Comparison of ENCODE assay signal across 1 cellular context in the genomic region with DNA sequence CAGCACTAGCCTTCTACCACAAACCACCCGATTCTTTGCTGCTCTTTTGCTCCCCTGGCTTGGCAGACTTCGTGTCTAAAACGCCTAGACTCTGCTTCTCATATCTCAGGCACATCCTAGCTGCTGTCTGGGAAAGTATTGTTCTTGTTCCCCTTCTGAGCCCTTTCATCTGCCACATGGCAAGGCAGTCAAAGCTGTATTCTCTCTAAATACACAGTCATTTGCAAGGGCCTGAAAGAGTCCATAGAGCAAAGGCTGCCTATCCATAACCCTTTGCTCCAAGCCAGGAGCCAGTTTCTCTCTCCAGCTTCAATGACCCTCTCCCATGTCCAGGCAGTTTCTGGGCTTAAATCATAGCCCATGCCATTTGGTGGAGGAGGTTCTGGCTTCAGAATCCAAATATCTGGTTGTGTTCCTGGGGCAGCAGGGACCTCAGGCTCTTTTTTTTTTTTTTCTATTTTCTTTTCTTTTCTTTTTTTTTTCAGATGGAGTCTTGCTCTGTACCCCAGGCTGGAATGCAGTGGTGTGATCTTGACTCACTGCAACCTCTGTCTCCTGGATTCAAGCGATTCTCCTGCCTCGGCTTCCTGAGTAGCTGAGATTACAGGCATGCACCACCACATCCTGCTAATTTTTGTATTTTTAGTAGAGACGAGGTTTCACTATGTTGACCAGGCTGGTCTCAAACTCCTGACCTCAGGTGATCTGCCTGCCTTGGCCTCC.
TF ChIP-seq lines count a peak whose summit lies in the region.

No MANE protein-coding gene starts in this region.

TF ChIP-seq in HepG2, 621 proteins besides CTCF, POLR2A, EP300 and RAD21 (continues in another document):
- TF ChIP-seq KLF15 (CRISPR knock-in tag; IDR thresholded peaks at IDR 0.05; ENCODE audit: borderline replicate concordance) (no peak), HIVEP1 (CRISPR knock-in tag; IDR thresholded peaks at IDR 0.05) (no peak), ZNF788 (CRISPR knock-in tag; IDR thresholded peaks at IDR 0.05; ENCODE audit: borderline replicate concordance) (no peak), PRMT3 (CRISPR knock-in tag; IDR thresholded peaks at IDR 0.05; ENCODE audit: borderline replicate concordance, low read depth) (no peak), U2AF1 (optimal IDR thresholded peaks at IDR 0.05; ENCODE audit: low read depth, low read length) (no peak), HMGA1 (CRISPR knock-in tag; conservative IDR thresholded peaks at IDR 0.05) (no peak), ZFX (CRISPR knock-in tag; IDR thresholded peaks at IDR 0.05; ENCODE audit: low read depth) (peak; percentile 45; the same call in 1 of the 2 replicates), CCDC6 (CRISPR knock-in tag; IDR thresholded peaks at IDR 0.05) (no peak), SP1 (IDR thresholded peaks at IDR 0.05) (no peak), SP1 (CRISPR knock-in tag; IDR thresholded peaks at IDR 0.05) (0 out of 2 replicates have a peak, but pooled peaks have one; percentile 20), NR2C2 (CRISPR knock-in tag; IDR thresholded peaks at IDR 0.05; ENCODE audit: borderline replicate concordance) (no peak), ERF (CRISPR knock-in tag; IDR thresholded peaks at IDR 0.05) (no peak), ZNF333 (CRISPR knock-in tag; IDR thresholded peaks at IDR 0.05; ENCODE audit: borderline replicate concordance) (no peak), TBL1XR1 (IDR thresholded peaks at IDR 0.05; ENCODE audit: borderline replicate concordance, low read length, partially characterized antibody) (no peak), ZNF496 (CRISPR knock-in tag; IDR thresholded peaks at IDR 0.05; ENCODE audit: insufficient replicate concordance) (no peak), DMAP1 (CRISPR knock-in tag; IDR thresholded peaks at IDR 0.05) (peak; percentile 63; the same call in 1 of the 2 replicates), ZFP36 (IDR thresholded peaks at IDR 0.05; ENCODE audit: borderline replicate concordance, low read depth, low read length, partially characterized antibody) (no peak), PHF8 (CRISPR knock-in tag; IDR thresholded peaks at IDR 0.05) (0 out of 2 replicates have a peak, but pooled peaks have one; percentile 29), POLR2AphosphoS5 (IDR thresholded peaks at IDR 0.05; ENCODE audit: low read depth, low read length) (no peak), CHD4 (IDR thresholded peaks at IDR 0.05; ENCODE audit: borderline replicate concordance, low read length) (no peak), ZNF883 (CRISPR knock-in tag; IDR thresholded peaks at IDR 0.05; ENCODE audit: not compliant biosample characterization) (no peak), NFIB (CRISPR knock-in tag; IDR thresholded peaks at IDR 0.05; ENCODE audit: borderline replicate concordance) (no peak), POGZ (CRISPR knock-in tag; IDR thresholded peaks at IDR 0.05) (no peak), ZNF317 (CRISPR knock-in tag; IDR thresholded peaks at IDR 0.05) (no peak), ZFAT (CRISPR knock-in tag; conservative IDR thresholded peaks at IDR 0.05) (no peak), ZNF841 (CRISPR knock-in tag; IDR thresholded peaks at IDR 0.05; ENCODE audit: borderline replicate concordance) (no peak)
- TF ChIP-seq, protein P1, sequence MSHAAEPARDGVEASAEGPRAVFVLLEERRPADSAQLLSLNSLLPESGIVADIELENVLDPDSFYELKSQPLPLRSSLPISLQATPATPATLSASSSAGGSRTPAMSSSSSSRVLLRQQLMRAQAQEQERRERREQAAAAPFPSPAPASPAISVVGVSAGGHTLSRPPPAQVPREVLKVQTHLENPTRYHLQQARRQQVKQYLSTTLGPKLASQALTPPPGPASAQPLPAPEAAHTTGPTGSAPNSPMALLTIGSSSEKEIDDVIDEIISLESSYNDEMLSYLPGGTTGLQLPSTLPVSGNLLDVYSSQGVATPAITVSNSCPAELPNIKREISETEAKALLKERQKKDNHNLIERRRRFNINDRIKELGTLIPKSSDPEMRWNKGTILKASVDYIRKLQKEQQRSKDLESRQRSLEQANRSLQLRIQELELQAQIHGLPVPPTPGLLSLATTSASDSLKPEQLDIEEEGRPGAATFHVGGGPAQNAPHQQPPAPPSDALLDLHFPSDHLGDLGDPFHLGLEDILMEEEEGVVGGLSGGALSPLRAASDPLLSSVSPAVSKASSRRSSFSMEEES (CRISPR knock-in tag; IDR thresholded peaks at IDR 0.05): no peak
- TF ChIP-seq, protein P2, sequence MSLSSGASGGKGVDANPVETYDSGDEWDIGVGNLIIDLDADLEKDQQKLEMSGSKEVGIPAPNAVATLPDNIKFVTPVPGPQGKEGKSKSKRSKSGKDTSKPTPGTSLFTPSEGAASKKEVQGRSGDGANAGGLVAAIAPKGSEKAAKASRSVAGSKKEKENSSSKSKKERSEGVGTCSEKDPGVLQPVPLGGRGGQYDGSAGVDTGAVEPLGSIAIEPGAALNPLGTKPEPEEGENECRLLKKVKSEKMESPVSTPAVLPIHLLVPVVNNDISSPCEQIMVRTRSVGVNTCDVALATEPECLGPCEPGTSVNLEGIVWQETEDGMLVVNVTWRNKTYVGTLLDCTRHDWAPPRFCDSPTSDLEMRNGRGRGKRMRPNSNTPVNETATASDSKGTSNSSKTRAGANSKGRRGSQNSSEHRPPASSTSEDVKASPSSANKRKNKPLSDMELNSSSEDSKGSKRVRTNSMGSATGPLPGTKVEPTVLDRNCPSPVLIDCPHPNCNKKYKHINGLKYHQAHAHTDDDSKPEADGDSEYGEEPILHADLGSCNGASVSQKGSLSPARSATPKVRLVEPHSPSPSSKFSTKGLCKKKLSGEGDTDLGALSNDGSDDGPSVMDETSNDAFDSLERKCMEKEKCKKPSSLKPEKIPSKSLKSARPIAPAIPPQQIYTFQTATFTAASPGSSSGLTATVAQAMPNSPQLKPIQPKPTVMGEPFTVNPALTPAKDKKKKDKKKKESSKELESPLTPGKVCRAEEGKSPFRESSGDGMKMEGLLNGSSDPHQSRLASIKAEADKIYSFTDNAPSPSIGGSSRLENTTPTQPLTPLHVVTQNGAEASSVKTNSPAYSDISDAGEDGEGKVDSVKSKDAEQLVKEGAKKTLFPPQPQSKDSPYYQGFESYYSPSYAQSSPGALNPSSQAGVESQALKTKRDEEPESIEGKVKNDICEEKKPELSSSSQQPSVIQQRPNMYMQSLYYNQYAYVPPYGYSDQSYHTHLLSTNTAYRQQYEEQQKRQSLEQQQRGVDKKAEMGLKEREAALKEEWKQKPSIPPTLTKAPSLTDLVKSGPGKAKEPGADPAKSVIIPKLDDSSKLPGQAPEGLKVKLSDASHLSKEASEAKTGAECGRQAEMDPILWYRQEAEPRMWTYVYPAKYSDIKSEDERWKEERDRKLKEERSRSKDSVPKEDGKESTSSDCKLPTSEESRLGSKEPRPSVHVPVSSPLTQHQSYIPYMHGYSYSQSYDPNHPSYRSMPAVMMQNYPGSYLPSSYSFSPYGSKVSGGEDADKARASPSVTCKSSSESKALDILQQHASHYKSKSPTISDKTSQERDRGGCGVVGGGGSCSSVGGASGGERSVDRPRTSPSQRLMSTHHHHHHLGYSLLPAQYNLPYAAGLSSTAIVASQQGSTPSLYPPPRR (CRISPR knock-in tag; IDR thresholded peaks at IDR 0.05; ENCODE audit: borderline replicate concordance): 0 out of 2 replicates have a peak, but pooled peaks have one; percentile 16
- TF ChIP-seq, protein P3, sequence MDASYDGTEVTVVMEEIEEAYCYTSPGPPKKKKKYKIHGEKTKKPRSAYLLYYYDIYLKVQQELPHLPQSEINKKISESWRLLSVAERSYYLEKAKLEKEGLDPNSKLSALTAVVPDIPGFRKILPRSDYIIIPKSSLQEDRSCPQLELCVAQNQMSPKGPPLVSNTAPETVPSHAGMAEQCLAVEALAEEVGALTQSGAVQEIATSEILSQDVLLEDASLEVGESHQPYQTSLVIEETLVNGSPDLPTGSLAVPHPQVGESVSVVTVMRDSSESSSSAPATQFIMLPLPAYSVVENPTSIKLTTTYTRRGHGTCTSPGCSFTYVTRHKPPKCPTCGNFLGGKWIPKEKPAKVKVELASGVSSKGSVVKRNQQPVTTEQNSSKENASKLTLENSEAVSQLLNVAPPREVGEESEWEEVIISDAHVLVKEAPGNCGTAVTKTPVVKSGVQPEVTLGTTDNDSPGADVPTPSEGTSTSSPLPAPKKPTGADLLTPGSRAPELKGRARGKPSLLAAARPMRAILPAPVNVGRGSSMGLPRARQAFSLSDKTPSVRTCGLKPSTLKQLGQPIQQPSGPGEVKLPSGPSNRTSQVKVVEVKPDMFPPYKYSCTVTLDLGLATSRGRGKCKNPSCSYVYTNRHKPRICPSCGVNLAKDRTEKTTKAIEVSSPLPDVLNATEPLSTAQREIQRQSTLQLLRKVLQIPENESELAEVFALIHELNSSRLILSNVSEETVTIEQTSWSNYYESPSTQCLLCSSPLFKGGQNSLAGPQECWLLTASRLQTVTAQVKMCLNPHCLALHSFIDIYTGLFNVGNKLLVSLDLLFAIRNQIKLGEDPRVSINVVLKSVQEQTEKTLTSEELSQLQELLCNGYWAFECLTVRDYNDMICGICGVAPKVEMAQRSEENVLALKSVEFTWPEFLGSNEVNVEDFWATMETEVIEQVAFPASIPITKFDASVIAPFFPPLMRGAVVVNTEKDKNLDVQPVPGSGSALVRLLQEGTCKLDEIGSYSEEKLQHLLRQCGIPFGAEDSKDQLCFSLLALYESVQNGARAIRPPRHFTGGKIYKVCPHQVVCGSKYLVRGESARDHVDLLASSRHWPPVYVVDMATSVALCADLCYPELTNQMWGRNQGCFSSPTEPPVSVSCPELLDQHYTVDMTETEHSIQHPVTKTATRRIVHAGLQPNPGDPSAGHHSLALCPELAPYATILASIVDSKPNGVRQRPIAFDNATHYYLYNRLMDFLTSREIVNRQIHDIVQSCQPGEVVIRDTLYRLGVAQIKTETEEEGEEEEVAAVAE (CRISPR knock-in tag; IDR thresholded peaks at IDR 0.05; ENCODE audit: borderline replicate concordance): no peak
- TF ChIP-seq, protein P4, sequence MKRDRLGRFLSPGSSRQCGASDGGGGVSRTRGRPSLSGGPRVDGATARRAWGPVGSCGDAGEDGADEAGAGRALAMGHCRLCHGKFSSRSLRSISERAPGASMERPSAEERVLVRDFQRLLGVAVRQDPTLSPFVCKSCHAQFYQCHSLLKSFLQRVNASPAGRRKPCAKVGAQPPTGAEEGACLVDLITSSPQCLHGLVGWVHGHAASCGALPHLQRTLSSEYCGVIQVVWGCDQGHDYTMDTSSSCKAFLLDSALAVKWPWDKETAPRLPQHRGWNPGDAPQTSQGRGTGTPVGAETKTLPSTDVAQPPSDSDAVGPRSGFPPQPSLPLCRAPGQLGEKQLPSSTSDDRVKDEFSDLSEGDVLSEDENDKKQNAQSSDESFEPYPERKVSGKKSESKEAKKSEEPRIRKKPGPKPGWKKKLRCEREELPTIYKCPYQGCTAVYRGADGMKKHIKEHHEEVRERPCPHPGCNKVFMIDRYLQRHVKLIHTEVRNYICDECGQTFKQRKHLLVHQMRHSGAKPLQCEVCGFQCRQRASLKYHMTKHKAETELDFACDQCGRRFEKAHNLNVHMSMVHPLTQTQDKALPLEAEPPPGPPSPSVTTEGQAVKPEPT (CRISPR knock-in tag; IDR thresholded peaks at IDR 0.05; ENCODE audit: low read depth): no peak
- TF ChIP-seq, protein P5, sequence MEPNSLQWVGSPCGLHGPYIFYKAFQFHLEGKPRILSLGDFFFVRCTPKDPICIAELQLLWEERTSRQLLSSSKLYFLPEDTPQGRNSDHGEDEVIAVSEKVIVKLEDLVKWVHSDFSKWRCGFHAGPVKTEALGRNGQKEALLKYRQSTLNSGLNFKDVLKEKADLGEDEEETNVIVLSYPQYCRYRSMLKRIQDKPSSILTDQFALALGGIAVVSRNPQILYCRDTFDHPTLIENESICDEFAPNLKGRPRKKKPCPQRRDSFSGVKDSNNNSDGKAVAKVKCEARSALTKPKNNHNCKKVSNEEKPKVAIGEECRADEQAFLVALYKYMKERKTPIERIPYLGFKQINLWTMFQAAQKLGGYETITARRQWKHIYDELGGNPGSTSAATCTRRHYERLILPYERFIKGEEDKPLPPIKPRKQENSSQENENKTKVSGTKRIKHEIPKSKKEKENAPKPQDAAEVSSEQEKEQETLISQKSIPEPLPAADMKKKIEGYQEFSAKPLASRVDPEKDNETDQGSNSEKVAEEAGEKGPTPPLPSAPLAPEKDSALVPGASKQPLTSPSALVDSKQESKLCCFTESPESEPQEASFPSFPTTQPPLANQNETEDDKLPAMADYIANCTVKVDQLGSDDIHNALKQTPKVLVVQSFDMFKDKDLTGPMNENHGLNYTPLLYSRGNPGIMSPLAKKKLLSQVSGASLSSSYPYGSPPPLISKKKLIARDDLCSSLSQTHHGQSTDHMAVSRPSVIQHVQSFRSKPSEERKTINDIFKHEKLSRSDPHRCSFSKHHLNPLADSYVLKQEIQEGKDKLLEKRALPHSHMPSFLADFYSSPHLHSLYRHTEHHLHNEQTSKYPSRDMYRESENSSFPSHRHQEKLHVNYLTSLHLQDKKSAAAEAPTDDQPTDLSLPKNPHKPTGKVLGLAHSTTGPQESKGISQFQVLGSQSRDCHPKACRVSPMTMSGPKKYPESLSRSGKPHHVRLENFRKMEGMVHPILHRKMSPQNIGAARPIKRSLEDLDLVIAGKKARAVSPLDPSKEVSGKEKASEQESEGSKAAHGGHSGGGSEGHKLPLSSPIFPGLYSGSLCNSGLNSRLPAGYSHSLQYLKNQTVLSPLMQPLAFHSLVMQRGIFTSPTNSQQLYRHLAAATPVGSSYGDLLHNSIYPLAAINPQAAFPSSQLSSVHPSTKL (CRISPR knock-in tag; IDR thresholded peaks at IDR 0.05): no peak
- TF ChIP-seq, protein P6, sequence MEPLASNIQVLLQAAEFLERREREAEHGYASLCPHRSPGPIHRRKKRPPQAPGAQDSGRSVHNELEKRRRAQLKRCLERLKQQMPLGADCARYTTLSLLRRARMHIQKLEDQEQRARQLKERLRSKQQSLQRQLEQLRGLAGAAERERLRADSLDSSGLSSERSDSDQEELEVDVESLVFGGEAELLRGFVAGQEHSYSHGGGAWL (CRISPR knock-in tag; IDR thresholded peaks at IDR 0.05): no peak
- TF ChIP-seq, protein P7, sequence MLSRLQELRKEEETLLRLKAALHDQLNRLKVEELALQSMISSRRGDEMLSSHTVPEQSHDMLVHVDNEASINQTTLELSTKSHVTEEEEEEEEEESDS (CRISPR knock-in tag; IDR thresholded peaks at IDR 0.05; ENCODE audit: borderline replicate concordance): no peak
- TF ChIP-seq, protein P8, sequence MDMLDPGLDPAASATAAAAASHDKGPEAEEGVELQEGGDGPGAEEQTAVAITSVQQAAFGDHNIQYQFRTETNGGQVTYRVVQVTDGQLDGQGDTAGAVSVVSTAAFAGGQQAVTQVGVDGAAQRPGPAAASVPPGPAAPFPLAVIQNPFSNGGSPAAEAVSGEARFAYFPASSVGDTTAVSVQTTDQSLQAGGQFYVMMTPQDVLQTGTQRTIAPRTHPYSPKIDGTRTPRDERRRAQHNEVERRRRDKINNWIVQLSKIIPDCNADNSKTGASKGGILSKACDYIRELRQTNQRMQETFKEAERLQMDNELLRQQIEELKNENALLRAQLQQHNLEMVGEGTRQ (IDR thresholded peaks at IDR 0.05; ENCODE audit: low read depth, low read length): no peak
- TF ChIP-seq, protein P8 (CRISPR knock-in tag; IDR thresholded peaks at IDR 0.05; ENCODE audit: borderline replicate concordance): no peak
